ENCODE assay signal across 30 cellular contexts in genomic region chr6:46973029-46973428, GRCh38. TPM values are rescaled to one million over a fixed set of nuclear protein-coding genes. Genes with fewer than 3 reads are reported as not detected.
"Had no signal": no experiment of that assay in that cellular context is flagged by ENCODE, and none has a peak within 500 bp of the region (broad histone marks: within the 10 kb centered on the region; RNA-seq: fewer than 3 reads in every experiment).

No MANE protein-coding gene starts in this region.

- H3K27ac ChIP-seq: adrenal gland had no signal

- H3K4me1 Mint-ChIP-seq: activated CD4-positive, alpha-beta T cell treated with anti-CD3 and anti-CD28 coated beads for 36 hours; activated CD4-positive, alpha-beta T cell treated with anti-CD3 and anti-CD28 coated beads, Interleukin-2, amount 10 ng/mL, durations not matched to agents 7 days and 5 days had no signal

- H3K9me3 ChIP-seq: adrenal gland, body of pancreas had no signal

- H3K27ac Mint-ChIP-seq: activated CD4-positive, alpha-beta T cell treated with anti-CD3 and anti-CD28 coated beads for 36 hours; activated CD4-positive, alpha-beta T cell treated with anti-CD3 and anti-CD28 coated beads, Interleukin-2, amount 10 ng/mL, durations not matched to agents 7 days and 5 days; activated CD8-positive, alpha-beta T cell treated with anti-CD3 and anti-CD28 coated beads, Interleukin-2, amount 10 ng/mL, durations not matched to agents 7 days and 5 days; activated naive CD4-positive, alpha-beta T cell treated with anti-CD3 and anti-CD28 coated beads for 36 hours; activated naive CD4-positive, alpha-beta T cell treated with anti-CD3 and anti-CD28 coated beads, Interleukin-2, amount 50 U/mL, for 72 hours; activated T-helper 1 cell treated with anti-CD3 and anti-CD28 coated beads, Interleukin-12 subunit alpha, Interleukin-12 subunit beta, Interleukin-2, Interleukin-4 antibody, amounts not matched to agents 30 ng/mL and 10 ng/mL and 1 ng/mL, durations not matched to agents 14 hours and 24 hours and 36 hours had no signal

- H3K36me3 Mint-ChIP-seq: activated naive CD4-positive, alpha-beta T cell treated with anti-CD3 and anti-CD28 coated beads, Interleukin-2, amount 50 U/mL, for 72 hours had no signal

- H3K4me3 Mint-ChIP-seq: activated CD4-positive, alpha-beta T cell treated with anti-CD3 and anti-CD28 coated beads for 36 hours; activated CD4-positive, alpha-beta T cell treated with anti-CD3 and anti-CD28 coated beads, Interleukin-2, amount 10 ng/mL, durations not matched to agents 7 days and 5 days; activated CD8-positive, alpha-beta T cell treated with anti-CD3 and anti-CD28 coated beads, Interleukin-2, amount 10 ng/mL, durations not matched to agents 7 days and 5 days; activated naive CD4-positive, alpha-beta T cell treated with anti-CD3 and anti-CD28 coated beads for 36 hours; activated T-cell treated with anti-CD3 and anti-CD28 coated beads, Interleukin-2, amount 50 U/mL, for 4 hours; activated T-helper 1 cell treated with anti-CD3 and anti-CD28 coated beads, Interleukin-12 subunit alpha, Interleukin-12 subunit beta, Interleukin-2, Interleukin-4 antibody, amounts not matched to agents 30 ng/mL and 10 ng/mL and 1 ng/mL, durations not matched to agents 14 hours and 24 hours and 36 hours had no signal

- H3K4me1 ChIP-seq: adrenal gland had no signal

- H3K27me3 ChIP-seq: adrenal gland, body of pancreas had no signal

- ATAC-seq: activated CD4-positive, alpha-beta T cell treated with anti-CD3 and anti-CD28 coated beads for 36 hours; activated CD8-positive, alpha-beta T cell treated with anti-CD3 and anti-CD28 coated beads, Interleukin-2, amount 10 ng/mL, durations not matched to agents 7 days and 5 days; activated naive CD4-positive, alpha-beta T cell treated with anti-CD3 and anti-CD28 coated beads, Interleukin-2, amount 50 U/mL, for 72 hours; activated T-cell treated with anti-CD3 and anti-CD28 coated beads, Interleukin-2, amount 50 U/mL, for 4 hours; body of pancreas had no signal

- FAIRE-seq: astrocyte, bronchial epithelial cell had no signal

- H3K27me3 Mint-ChIP-seq: activated CD4-positive, alpha-beta T cell treated with anti-CD3 and anti-CD28 coated beads for 36 hours had no signal

- DNase-seq: activated CD4-positive, alpha-beta T cell treated with anti-CD3 and anti-CD28 coated beads for 36 hours; activated CD4-positive, alpha-beta T cell treated with anti-CD3 and anti-CD28 coated beads, Interleukin-2, amount 10 ng/mL, durations not matched to agents 7 days and 5 days; activated CD4-positive, alpha-beta T cell treated with anti-CD3 and anti-CD28 coated beads, Interleukin-2, amount 50 U/mL, for 48 hours; activated CD8-positive, alpha-beta memory T cell treated with anti-CD3 and anti-CD28 coated beads, Interleukin-2, amount 50 U/mL, for 4 hours; activated CD8-positive, alpha-beta T cell treated with anti-CD3 and anti-CD28 coated beads, Interleukin-2, amount 10 ng/mL, durations not matched to agents 7 days and 5 days; activated gamma-delta T cell treated with Interleukin-2 at 50 U/mL for 16 hours; activated naive CD4-positive, alpha-beta T cell treated with anti-CD3 and anti-CD28 coated beads for 36 hours; activated T-cell treated with anti-CD3 and anti-CD28 coated beads for 4 hours; activated T-cell treated with anti-CD3 and anti-CD28 coated beads, Interleukin-2, amount 50 U/mL, for 4 hours; adrenal gland; body of pancreas; cerebellar nuclear complex; NCI-H1105; NCI-H1436; NCI-H1694; NCI-H1930; NCI-H2081 treated with DMSO at 0.1 percent for 48 hours; NCI-H226; NCI-H526; NCI-H748 treated with DMSO at 0.1 percent for 48 hours; NK-92 treated with Interleukin-12 subunit alpha and Interleukin-12 subunit beta, amount 100 ng/mL, for 24 hours; Right ventricle myocardium superior; SW 1271; T-helper 1 cell; T-helper 2 cell; T-helper 9 cell had no signal

- H3K36me3 ChIP-seq: adrenal gland had no signal

- H3K4me3 ChIP-seq: adrenal gland, body of pancreas had no signal

- H3K9me3 Mint-ChIP-seq: activated CD4-positive, alpha-beta T cell treated with anti-CD3 and anti-CD28 coated beads, Interleukin-2, amount 10 ng/mL, durations not matched to agents 7 days and 5 days; activated naive CD4-positive, alpha-beta T cell treated with anti-CD3 and anti-CD28 coated beads for 36 hours; activated naive CD4-positive, alpha-beta T cell treated with anti-CD3 and anti-CD28 coated beads, Interleukin-2, amount 50 U/mL, for 72 hours; activated T-cell treated with anti-CD3 and anti-CD28 coated beads, Interleukin-2, amount 50 U/mL, for 4 hours; activated T-helper 1 cell treated with anti-CD3 and anti-CD28 coated beads, Interleukin-12 subunit alpha, Interleukin-12 subunit beta, Interleukin-2, Interleukin-4 antibody, amounts not matched to agents 30 ng/mL and 10 ng/mL and 1 ng/mL, durations not matched to agents 14 hours and 24 hours and 36 hours had no signal

RNA-seq across cellular contexts. Expression of gene ADGRF5, which starts 51.3 kb away (rescaled TPM):
- total RNA-seq: activated CD4-positive, alpha-beta T cell treated with anti-CD3 and anti-CD28 coated beads for 36 hours; activated CD4-positive, alpha-beta T cell treated with anti-CD3 and anti-CD28 coated beads, Interleukin-2, amount 10 ng/mL, durations not matched to agents 7 days and 5 days; activated CD8-positive, alpha-beta T cell treated with anti-CD3 and anti-CD28 coated beads, Interleukin-2, amount 10 ng/mL, durations not matched to agents 7 days and 5 days; activated naive CD4-positive, alpha-beta T cell treated with anti-CD3 and anti-CD28 coated beads for 36 hours; activated naive CD4-positive, alpha-beta T cell treated with anti-CD3 and anti-CD28 coated beads, Interleukin-2, amount 50 U/mL, for 72 hours; activated T-helper 1 cell treated with anti-CD3 and anti-CD28 coated beads, Interleukin-12 subunit alpha, Interleukin-12 subunit beta, Interleukin-2, Interleukin-4 antibody, amounts not matched to agents 30 ng/mL and 10 ng/mL and 1 ng/mL, durations not matched to agents 14 hours and 24 hours and 36 hours; bronchial epithelial cell had no signal
